20 cellular contexts compared by ENCODE assay signal in genomic region chr1:228098323-228098931, GRCh38. TPM values are rescaled to one million over a fixed set of nuclear protein-coding genes. Genes with fewer than 3 reads are reported as not detected.
DNase-seq lines count a peak whose midpoint lies in the region; ATAC-seq, FAIRE-seq and TF ChIP-seq lines count a peak whose summit lies in the region.
"Had no signal": no experiment of that assay in that cellular context is flagged by ENCODE, and none has a peak within 500 bp of the region (broad histone marks: within the 10 kb centered on the region; RNA-seq: fewer than 3 reads in every experiment).

No MANE protein-coding gene starts in this region.

- H3K9ac ChIP-seq in K562 (ENCODE audit: insufficient read depth in 1 of 2, low read depth in 2 of 2, low read length in 2 of 2) (no peak overlapping the region), neuronal stem cell (ENCODE audit: low read depth, low read length, poor library complexity) (peak overlapping the region; percentile 77)

- no peak overlapping the region for H2BK12ac ChIP-seq in neuronal stem cell (ENCODE audit: low read length)

- H3K4me3 Mint-ChIP-seq in activated CD4-positive, alpha-beta memory T cell treated with anti-CD3 and anti-CD28 coated beads for 36 hours: no peak overlapping the region
- H3K4me3 Mint-ChIP-seq in activated CD4-positive, alpha-beta memory T cell treated with anti-CD3 and anti-CD28 coated beads, Interleukin-2, amount 10 ng/mL, durations not matched to agents 7 days and 5 days: no peak overlapping the region
- H3K4me3 Mint-ChIP-seq: CD14-positive monocyte had no signal

- peak overlapping the region; percentile 80 for H3K23ac ChIP-seq in neuronal stem cell (ENCODE audit: low read depth, low read length, poor library complexity)

- H3K27me3 ChIP-seq in H7 (ENCODE audit: control insufficient read depth, insufficient read depth, low read length) (no peaks in the 10 kb centered on the region), K562 (ENCODE audit: control insufficient read depth in 2 of 2, insufficient read depth in 2 of 2, low read length in 2 of 2) (no peaks in the 10 kb centered on the region), neuronal stem cell (ENCODE audit: control insufficient read depth in 3 of 3, insufficient read depth in 3 of 3, low read depth in 1 of 3, low read length in 3 of 3) (no peaks in the 10 kb centered on the region), aorta (ENCODE audit: control insufficient read depth in 1 of 2, insufficient read depth in 2 of 2, low read length in 1 of 2) (no peaks in the 10 kb centered on the region)
- H3K27me3 ChIP-seq: brain microvascular endothelial cell had no signal

- H2BK120ac ChIP-seq in neuronal stem cell (ENCODE audit: low read depth, low read length): no peak overlapping the region

- no peak overlapping the region for H2BK15ac ChIP-seq in neuronal stem cell (ENCODE audit: low read length)

- intact Hi-C loops in activated CD4-positive, alpha-beta memory T cell treated with anti-CD3 and anti-CD28 coated beads for 36 hours (cut with micrococcal nuclease): no loop called here
- intact Hi-C loops in K562 (cut with micrococcal nuclease) (no loop called here), aorta (cut with DNase I) (no loop called here)

- H2AFZ ChIP-seq in K562 (ENCODE audit: low read depth, low read length) (no peak overlapping the region), neuronal stem cell (ENCODE audit: low read length) (no peak overlapping the region)

- no peak; the same call in 1 of the 2 replicates for TF ChIP-seq POLR2A in K562 (conservative IDR thresholded peaks at IDR 0.05)

- H3K4ac ChIP-seq in neuronal stem cell (ENCODE audit: low read length): no peak overlapping the region

- H3K4me3 ChIP-seq in H7 (ENCODE audit: insufficient read depth, low read depth, low read length) (no peak overlapping the region), K562 (no peak overlapping the region), neuronal stem cell (ENCODE audit: low read length in 2 of 2) (no peak overlapping the region), aorta (ENCODE audit: low read length in 2 of 2) (no peak overlapping the region)

- H3K4me1 ChIP-seq in K562 (replicated peaks in 1 of 2; ENCODE audit: control insufficient read depth in 2 of 2, insufficient read depth in 2 of 2, low read length in 2 of 2) (peaks cover 8 to 48% of the 10 kb centered on the region in 2 experiments), neuronal stem cell (ENCODE audit: control insufficient read depth in 2 of 2, insufficient read depth in 1 of 2, low read depth in 1 of 2, low read length in 2 of 2) (no peaks in the 10 kb centered on the region), aorta (ENCODE audit: control insufficient read depth in 1 of 2, insufficient read depth in 2 of 2, low read length in 2 of 2) (no peaks in the 10 kb centered on the region)

- CTCF ChIA-PET in activated CD4-positive, alpha-beta memory T cell treated with anti-CD3 and anti-CD28 coated beads for 36 hours (lab: Charles Lee): interaction anchor here (1.3 to 2.1 kb wide), 2 partner anchors 14 to 94 kb away, joined by 5 read pairs; no protein-coding TSS in a partner anchor
- CTCF ChIA-PET in activated CD4-positive, alpha-beta memory T cell treated with anti-CD3 and anti-CD28 coated beads, Interleukin-2, amount 10 ng/mL, durations not matched to agents 7 days and 5 days (lab: Charles Lee): interaction anchor here (0.9 to 1.5 kb wide), 4 partner anchors 14 to 99 kb away, joined by 3 to 7 read pairs (median 4); partner anchors contain the start of gene IBA57
- CTCF ChIA-PET in K562 (lab: Yijun Ruan, JAX; ENCODE audit: low intra/inter-chr PET ratio): no interaction called here

- TF ChIP-seq CTCF in K562 (IDR thresholded peaks at IDR 0.05 in 2 of 3, conservative IDR thresholded peaks at IDR 0.05 in 1 of 3; ENCODE audit: insufficient read depth in 2 of 3, low read depth in 1 of 3, low read length in 3 of 3): no peak

- H3K4me1 Mint-ChIP-seq in activated CD4-positive, alpha-beta memory T cell treated with anti-CD3 and anti-CD28 coated beads for 36 hours (ENCODE audit: low read depth): peaks cover 27% of the 10 kb centered on the region
- H3K4me1 Mint-ChIP-seq in activated CD4-positive, alpha-beta memory T cell treated with anti-CD3 and anti-CD28 coated beads, Interleukin-2, amount 10 ng/mL, durations not matched to agents 7 days and 5 days: peaks cover 27% of the 10 kb centered on the region

- peaks cover 17% of the 10 kb centered on the region for H3K36me3 ChIP-seq in H7 (replicated peaks; ENCODE audit: control insufficient read depth, insufficient read depth, low read length)
- peaks cover 77% of the 10 kb centered on the region for H3K36me3 ChIP-seq in K562 (ENCODE audit: control insufficient read depth, insufficient read depth, low read length)
- peaks cover 43 to 74% of the 10 kb centered on the region in 2 donors for H3K36me3 ChIP-seq in neuronal stem cell (replicated peaks in 1 of 2; ENCODE audit: control insufficient read depth in 2 of 2, insufficient read depth in 2 of 2, low read length in 2 of 2)
- peaks cover 0 to 13% of the 10 kb centered on the region in 2 donors for H3K36me3 ChIP-seq in aorta (ENCODE audit: control insufficient read depth in 1 of 2, insufficient read depth in 2 of 2, low read length in 1 of 2)

- H2AK5ac ChIP-seq in neuronal stem cell (ENCODE audit: low read depth, low read length): no peak overlapping the region

- ATAC-seq in K562 (no peak), GM18907 (IDR thresholded peaks at IDR 0.05; ENCODE audit: unreplicated experiment) (no peak), aorta (ENCODE audit: low FRiP score) (no peak)
- ATAC-seq: left ventricle myocardium superior had no signal

- H3K27ac ChIP-seq in K562 (ENCODE audit: extremely low read depth, low read depth, low read length) (no peak overlapping the region), neuronal stem cell (replicated peaks; ENCODE audit: low read length) (no peak overlapping the region), aorta (ENCODE audit: low read depth in 1 of 2, low read length in 2 of 2) (no peak overlapping the region)
- H3K27ac ChIP-seq: brain microvascular endothelial cell had no signal

- H3K27ac Mint-ChIP-seq in activated CD4-positive, alpha-beta memory T cell treated with anti-CD3 and anti-CD28 coated beads for 36 hours: no peak overlapping the region
- H3K27ac Mint-ChIP-seq in activated CD4-positive, alpha-beta memory T cell treated with anti-CD3 and anti-CD28 coated beads, Interleukin-2, amount 10 ng/mL, durations not matched to agents 7 days and 5 days: no peak overlapping the region

- peaks cover 75% of the 10 kb centered on the region for H3K79me2 ChIP-seq in K562 (ENCODE audit: control insufficient read depth, insufficient read depth, low read length)

- DNase-seq in activated CD4-positive, alpha-beta memory T cell treated with anti-CD3 and anti-CD28 coated beads for 36 hours: peak; percentile 5
- no peak for DNase-seq in activated CD4-positive, alpha-beta memory T cell treated with anti-CD3 and anti-CD28 coated beads, Interleukin-2, amount 10 ng/mL, durations not matched to agents 7 days and 5 days
- DNase-seq in H7 (peak; percentile 41), K562 (ENCODE audit: extremely low read depth in 1 of 4, low spot score in 3 of 4) (peak in 2 of 4 experiments; percentile 9 to 29), neuronal stem cell (ENCODE audit: low spot score) (no peak), G401 (ENCODE audit: low spot score) (no peak), aorta (no peak)
- DNase-seq: activated gamma-delta T cell treated with Interleukin-2 at 50 U/mL for 16 hours, brain microvascular endothelial cell, left ventricle myocardium superior, naive B cell, NCI-H1092 treated with DMSO at 0.1 percent for 48 hours, NCI-H2171, SIG-M5 had no signal

- H2BK5ac ChIP-seq in neuronal stem cell (ENCODE audit: low read length): no peak overlapping the region

- peaks cover 15% of the 10 kb centered on the region for H3K9me3 Mint-ChIP-seq in activated CD4-positive, alpha-beta memory T cell treated with anti-CD3 and anti-CD28 coated beads for 36 hours
- peaks cover 15% of the 10 kb centered on the region for H3K9me3 Mint-ChIP-seq in activated CD4-positive, alpha-beta memory T cell treated with anti-CD3 and anti-CD28 coated beads, Interleukin-2, amount 10 ng/mL, durations not matched to agents 7 days and 5 days

- H3K4me2 ChIP-seq in K562 (ENCODE audit: insufficient read depth, low read length): no peak overlapping the region
- no peak overlapping the region for H3K4me2 ChIP-seq in neuronal stem cell (ENCODE audit: insufficient read depth, low read length, poor library complexity, severe bottlenecking)

- in situ Hi-C loops in K562 (cut with MboI) (no loop called here), G401 (cut with HindIII; ENCODE audit: low sequenced_read_pairs) (no loop called here)

- H3K36me3 Mint-ChIP-seq in activated CD4-positive, alpha-beta memory T cell treated with anti-CD3 and anti-CD28 coated beads for 36 hours: peaks cover 43% of the 10 kb centered on the region
- H3K36me3 Mint-ChIP-seq in activated CD4-positive, alpha-beta memory T cell treated with anti-CD3 and anti-CD28 coated beads, Interleukin-2, amount 10 ng/mL, durations not matched to agents 7 days and 5 days (ENCODE audit: low read depth): peaks cover 56% of the 10 kb centered on the region

- H3K27me3 Mint-ChIP-seq in activated CD4-positive, alpha-beta memory T cell treated with anti-CD3 and anti-CD28 coated beads for 36 hours: no peaks in the 10 kb centered on the region
- H3K27me3 Mint-ChIP-seq in activated CD4-positive, alpha-beta memory T cell treated with anti-CD3 and anti-CD28 coated beads, Interleukin-2, amount 10 ng/mL, durations not matched to agents 7 days and 5 days: no peaks in the 10 kb centered on the region
- H3K27me3 Mint-ChIP-seq: IgD-negative memory B cell, naive B cell had no signal

- peaks cover 3% of the 10 kb centered on the region for H3K9me1 ChIP-seq in K562 (ENCODE audit: control insufficient read depth, insufficient read depth, low read length)

- H3K14ac ChIP-seq in neuronal stem cell (ENCODE audit: low read length): no peak overlapping the region

- POLR2A ChIA-PET in activated CD4-positive, alpha-beta memory T cell treated with anti-CD3 and anti-CD28 coated beads for 36 hours (lab: Charles Lee): no interaction called here
- POLR2A ChIA-PET in activated CD4-positive, alpha-beta memory T cell treated with anti-CD3 and anti-CD28 coated beads, Interleukin-2, amount 10 ng/mL, durations not matched to agents 7 days and 5 days (lab: Charles Lee): interaction anchor here (0.8 to 3.0 kb wide), 6 partner anchors 9 to 340 kb away, joined by 3 to 28 read pairs (median 4); partner anchors contain the start of genes ARF1 and MRPL55
- POLR2A ChIA-PET in K562 (lab: Yijun Ruan, JAX): interaction anchor here (0.6 to 6.0 kb wide), 12 partner anchors 8 to 366 kb away, joined by 3 to 92 read pairs (median 3); partner anchors contain the start of genes ARF1 and MRPL55

- no peak for TF ChIP-seq RAD21 in K562 (CRISPR knock-in tag; conservative IDR thresholded peaks at IDR 0.05 in 1 of 2, IDR thresholded peaks at IDR 0.05 in 1 of 2)

- peaks cover 40% of the 10 kb centered on the region for H3K79me1 ChIP-seq in neuronal stem cell (ENCODE audit: low read depth, low read length)

- WGBS in K562 (ENCODE audit: insufficient coverage, low coverage, missing lambda C conversion rate): 91% methylated on average over 27 of the region's 28 CpGs
- WGBS in neuronal stem cell (ENCODE audit: extremely low coverage in 2 of 2, insufficient read length in 2 of 2, insufficient replicate concordance in 1 of 2), 2 donors: no CpG with 5 or more reads among the region's 28 CpGs
- WGBS in aorta, 2 donors: 83 to 86% methylated on average over 28 of the region's 28 CpGs

- H4K8ac ChIP-seq in neuronal stem cell (ENCODE audit: low read depth, low read length): peak overlapping the region; percentile 92

- H3K9me3 ChIP-seq in K562 (replicated peaks; ENCODE audit: control insufficient read depth, insufficient read depth, low read depth, low read length) (peaks cover 4% of the 10 kb centered on the region), neuronal stem cell (replicated peaks in 1 of 2; ENCODE audit: control insufficient read depth in 2 of 2, insufficient read depth in 1 of 2, low read depth in 1 of 2, low read length in 2 of 2) (peaks cover 12 to 23% of the 10 kb centered on the region in 2 donors), aorta (ENCODE audit: control insufficient read depth, low read length) (peaks cover 2% of the 10 kb centered on the region)

- no peak for TF ChIP-seq EP300 in K562 (IDR thresholded peaks at IDR 0.05; ENCODE audit: low read length)

- H3K18ac ChIP-seq in neuronal stem cell (ENCODE audit: low read length): no peak overlapping the region

- H4K20me1 ChIP-seq in K562 (replicated peaks; ENCODE audit: control insufficient read depth, insufficient read depth, low read length): peaks cover 59% of the 10 kb centered on the region

- TSS peak; percentile 69 for BruUV-seq in K562 (replicated peaks; lab: Mats Ljungman, UMichigan)

- FAIRE-seq in K562 (lab: Jason Lieb, UNC): no peak
- FAIRE-seq: A204.1, G401.6, GM18507 had no signal

- no peak overlapping the region for H4K91ac ChIP-seq in neuronal stem cell (ENCODE audit: low read depth, low read length, poor library complexity)

RNA-seq across cellular contexts. Expression of gene C1orf35, which starts 4.7 kb away (rescaled TPM):
- total RNA-seq in activated CD4-positive, alpha-beta memory T cell treated with anti-CD3 and anti-CD28 coated beads for 36 hours: 10 to 100 TPM; 21.9 to 22.1 TPM
- 10 to 100 TPM; 17.8 to 18.9 TPM for total RNA-seq in activated CD4-positive, alpha-beta memory T cell treated with anti-CD3 and anti-CD28 coated beads, Interleukin-2, amount 10 ng/mL, durations not matched to agents 7 days and 5 days
- total RNA-seq in H7 (2014; rRNA removed; shearing (Covaris generic)): 38.9 and 45.7 TPM in 2 replicates
- total RNA-seq in K562 (2011; cell fraction: chromatin; rRNA removed; ENCODE audit: low replicate concordance): 16.4 and 31.0 TPM in 2 replicates
- 27.0 and 28.6 TPM in 2 replicates for total RNA-seq in K562 (2011; cell fraction: nucleolus; rRNA removed)
- total RNA-seq in K562 (2011; cell fraction: nucleoplasm; rRNA removed): 20.4 and 20.5 TPM in 2 replicates
- 42.2 and 50.8 TPM in 2 replicates for total RNA-seq in K562 (2014; rRNA removed)
- 4.9 and 8.3 TPM in 2 replicates for total RNA-seq in K562 (2014; rRNA removed; fragmentation: Illumina TruSeq; extraction: Trizol)
- 18.9 and 23.2 TPM in 2 replicates for total RNA-seq in K562 (2015; rRNA removed; fragmentation: Illumina TruSeq; extraction: Trizol)
- 38.2 and 41.8 TPM in 2 replicates for total RNA-seq in K562 (2021)
- polyA plus RNA-seq in K562 (2011; rRNA removed): 10.8 and 15.6 TPM in 2 replicates
- 12.7 and 22.3 TPM in 2 replicates for polyA plus RNA-seq in K562 (2011; cell fraction: cytosol; rRNA removed)
- 44.7 and 65.7 TPM in 2 replicates for polyA plus RNA-seq in K562 (2011; cell fraction: nucleus; rRNA removed)
- 28.9 and 30.6 TPM in 2 replicates for polyA plus RNA-seq in K562 (2012)
- 12.5 and 20.9 TPM in 2 replicates for polyA plus RNA-seq in K562 (2014; fragmentation: Illumina TruSeq; extraction: Trizol)
- 1 to 10 TPM; 3.2 to 3.8 TPM for polyA plus RNA-seq in K562 (2014; fragmentation: Nextera tagmentation; extraction: Ambion mirVana)
- polyA plus RNA-seq in K562 (2014; rRNA removed): 34.3 and 48.7 TPM in 2 replicates
- polyA minus RNA-seq in K562 (2011; rRNA and poly(A)+ RNA removed): 1.9 and 2.0 TPM in 2 replicates
- 2.3 and 5.9 TPM in 2 replicates for polyA minus RNA-seq in K562 (2011; cell fraction: cytosol; rRNA and poly(A)+ RNA removed)
- polyA minus RNA-seq in K562 (2011; cell fraction: nucleus; rRNA and poly(A)+ RNA removed): 6.9 and 8.2 TPM in 2 replicates
- 28.9 TPM for polyA plus RNA-seq in neuronal stem cell (2013, experiment 1 of 2)
- polyA plus RNA-seq in neuronal stem cell (2013, experiment 2 of 2): 28.4 TPM
- 29.7 and 36.9 TPM in 2 replicates for total RNA-seq in G401 (2014; rRNA removed; shearing (Covaris generic))
- total RNA-seq in aorta: 10 to 100 TPM in 1 of 2 donors, 1 to 10 TPM in 1; 7.9 to 11.4 TPM
- polyA plus RNA-seq in aorta: 10 to 100 TPM in 1 of 2 donors, 1 to 10 TPM in 1; 3.6 to 36.2 TPM

RNA-seq across cellular contexts. Expression of gene MRPL55, which starts 10.7 kb away (rescaled TPM):
- total RNA-seq in activated CD4-positive, alpha-beta memory T cell treated with anti-CD3 and anti-CD28 coated beads for 36 hours: 10 to 100 TPM; 51.1 to 52.7 TPM
- total RNA-seq in activated CD4-positive, alpha-beta memory T cell treated with anti-CD3 and anti-CD28 coated beads, Interleukin-2, amount 10 ng/mL, durations not matched to agents 7 days and 5 days: 10 to 100 TPM; 43.1 to 43.9 TPM
- 109 and 172 TPM in 2 replicates for total RNA-seq in H7 (2014; rRNA removed; shearing (Covaris generic))
- 49.1 and 124 TPM in 2 replicates for total RNA-seq in K562 (2011; cell fraction: chromatin; rRNA removed; ENCODE audit: low replicate concordance)
- total RNA-seq in K562 (2011; cell fraction: nucleolus; rRNA removed): 125 and 127 TPM in 2 replicates
- 91.0 and 99.2 TPM in 2 replicates for total RNA-seq in K562 (2011; cell fraction: nucleoplasm; rRNA removed)
- total RNA-seq in K562 (2014; rRNA removed) (228 and 230 TPM in 2 replicates), K562 (2014; rRNA removed; fragmentation: Illumina TruSeq; extraction: Trizol) (26.7 and 47.2 TPM in 2 replicates), K562 (2015; rRNA removed; fragmentation: Illumina TruSeq; extraction: Trizol) (83.8 and 90.1 TPM in 2 replicates), K562 (2021) (112 and 120 TPM in 2 replicates), aorta (10 to 100 TPM; 27.4 to 35.4 TPM)
- polyA plus RNA-seq in K562 (2011; rRNA removed) (65.9 and 115 TPM in 2 replicates), K562 (2014; fragmentation: Illumina TruSeq; extraction: Trizol) (81.0 and 93.0 TPM in 2 replicates), K562 (2014; fragmentation: Nextera tagmentation; extraction: Ambion mirVana) (10 to 100 TPM; 34.9 to 77.0 TPM), K562 (2014; rRNA removed) (154 and 166 TPM in 2 replicates), aorta (100 to 1,000 TPM in 1 of 2 donors, 10 to 100 TPM in 1; 41.8 to 152 TPM)
- 142 and 334 TPM in 2 replicates for polyA plus RNA-seq in K562 (2011; cell fraction: cytosol; rRNA removed)
- 277 and 406 TPM in 2 replicates for polyA plus RNA-seq in K562 (2011; cell fraction: nucleus; rRNA removed)
- 90.3 and 111 TPM in 2 replicates for polyA plus RNA-seq in K562 (2012)
- 25.6 and 46.0 TPM in 2 replicates for polyA minus RNA-seq in K562 (2011; rRNA and poly(A)+ RNA removed)
- polyA minus RNA-seq in K562 (2011; cell fraction: cytosol; rRNA and poly(A)+ RNA removed): 61.9 and 66.6 TPM in 2 replicates
- polyA minus RNA-seq in K562 (2011; cell fraction: nucleus; rRNA and poly(A)+ RNA removed): 48.2 and 76.1 TPM in 2 replicates
- polyA plus RNA-seq in neuronal stem cell (2013, experiment 1 of 2): 69.3 TPM
- polyA plus RNA-seq in neuronal stem cell (2013, experiment 2 of 2): 63.2 TPM
- total RNA-seq in G401 (2014; rRNA removed; shearing (Covaris generic)): 93.7 and 103 TPM in 2 replicates

RNA-seq across cellular contexts. Expression of gene ARF1, which starts 15.9 kb away (rescaled TPM):
- total RNA-seq in activated CD4-positive, alpha-beta memory T cell treated with anti-CD3 and anti-CD28 coated beads for 36 hours: 100 to 1,000 TPM; 346 to 355 TPM
- total RNA-seq in activated CD4-positive, alpha-beta memory T cell treated with anti-CD3 and anti-CD28 coated beads, Interleukin-2, amount 10 ng/mL, durations not matched to agents 7 days and 5 days: 100 to 1,000 TPM; 368 to 376 TPM
- total RNA-seq in H7 (2014; rRNA removed; shearing (Covaris generic)): 292 and 326 TPM in 2 replicates
- total RNA-seq in K562 (2011; cell fraction: chromatin; rRNA removed; ENCODE audit: low replicate concordance): 99.7 and 210 TPM in 2 replicates
- 245 and 251 TPM in 2 replicates for total RNA-seq in K562 (2011; cell fraction: nucleolus; rRNA removed)
- 187 and 199 TPM in 2 replicates for total RNA-seq in K562 (2011; cell fraction: nucleoplasm; rRNA removed)
- 325 and 442 TPM in 2 replicates for total RNA-seq in K562 (2014; rRNA removed)
- 120 and 140 TPM in 2 replicates for total RNA-seq in K562 (2014; rRNA removed; fragmentation: Illumina TruSeq; extraction: Trizol)
- total RNA-seq in K562 (2015; rRNA removed; fragmentation: Illumina TruSeq; extraction: Trizol): 192 and 198 TPM in 2 replicates
- total RNA-seq in K562 (2021): 472 and 483 TPM in 2 replicates
- polyA plus RNA-seq in K562 (2011; rRNA removed): 351 and 621 TPM in 2 replicates
- polyA plus RNA-seq in K562 (2011; cell fraction: cytosol; rRNA removed): 776 and 1,036 TPM in 2 replicates
- polyA plus RNA-seq in K562 (2011; cell fraction: nucleus; rRNA removed): 257 and 274 TPM in 2 replicates
- polyA plus RNA-seq in K562 (2012): 485 and 750 TPM in 2 replicates
- 593 and 811 TPM in 2 replicates for polyA plus RNA-seq in K562 (2014; fragmentation: Illumina TruSeq; extraction: Trizol)
- 100 to 1,000 TPM in 1 of 2 experiments, 10 to 100 TPM in 1; 69.8 to 232 TPM for polyA plus RNA-seq in K562 (2014; fragmentation: Nextera tagmentation; extraction: Ambion mirVana)
- 435 and 476 TPM in 2 replicates for polyA plus RNA-seq in K562 (2014; rRNA removed)
- 408 and 480 TPM in 2 replicates for polyA minus RNA-seq in K562 (2011; rRNA and poly(A)+ RNA removed)
- polyA minus RNA-seq in K562 (2011; cell fraction: cytosol; rRNA and poly(A)+ RNA removed): 429 and 660 TPM in 2 replicates
- 68.0 and 128 TPM in 2 replicates for polyA minus RNA-seq in K562 (2011; cell fraction: nucleus; rRNA and poly(A)+ RNA removed)
- polyA plus RNA-seq in neuronal stem cell (2013, experiment 1 of 2): 267 TPM
- polyA plus RNA-seq in neuronal stem cell (2013, experiment 2 of 2): 266 TPM
- total RNA-seq in G401 (2014; rRNA removed; shearing (Covaris generic)): 298 and 328 TPM in 2 replicates
- total RNA-seq in aorta: 100 to 1,000 TPM; 291 to 356 TPM
- polyA plus RNA-seq in aorta: 100 to 1,000 TPM; 232 to 349 TPM

RNA-seq across cellular contexts. Expression of gene GUK1, which starts 41.7 kb away (rescaled TPM):
- 100 to 1,000 TPM; 229 to 239 TPM for total RNA-seq in activated CD4-positive, alpha-beta memory T cell treated with anti-CD3 and anti-CD28 coated beads for 36 hours
- total RNA-seq in activated CD4-positive, alpha-beta memory T cell treated with anti-CD3 and anti-CD28 coated beads, Interleukin-2, amount 10 ng/mL, durations not matched to agents 7 days and 5 days: 100 to 1,000 TPM; 280 to 284 TPM
- total RNA-seq in H7 (2014; rRNA removed; shearing (Covaris generic)): 216 and 224 TPM in 2 replicates
- 206 and 587 TPM in 2 replicates for total RNA-seq in K562 (2011; cell fraction: chromatin; rRNA removed; ENCODE audit: low replicate concordance)
- total RNA-seq in K562 (2011; cell fraction: nucleolus; rRNA removed): 479 and 565 TPM in 2 replicates
- 351 and 369 TPM in 2 replicates for total RNA-seq in K562 (2011; cell fraction: nucleoplasm; rRNA removed)
- 331 and 360 TPM in 2 replicates for total RNA-seq in K562 (2014; rRNA removed)
- total RNA-seq in K562 (2014; rRNA removed; fragmentation: Illumina TruSeq; extraction: Trizol): 31.6 and 42.7 TPM in 2 replicates
- 129 and 132 TPM in 2 replicates for total RNA-seq in K562 (2015; rRNA removed; fragmentation: Illumina TruSeq; extraction: Trizol)
- total RNA-seq in K562 (2021): 228 and 233 TPM in 2 replicates
- 192 and 244 TPM in 2 replicates for polyA plus RNA-seq in K562 (2011; rRNA removed)
- polyA plus RNA-seq in K562 (2011; cell fraction: cytosol; rRNA removed): 357 and 647 TPM in 2 replicates
- polyA plus RNA-seq in K562 (2011; cell fraction: nucleus; rRNA removed): 690 and 902 TPM in 2 replicates
- 198 and 243 TPM in 2 replicates for polyA plus RNA-seq in K562 (2012)
- 44.3 and 143 TPM in 2 replicates for polyA plus RNA-seq in K562 (2014; fragmentation: Illumina TruSeq; extraction: Trizol)
- polyA plus RNA-seq in K562 (2014; fragmentation: Nextera tagmentation; extraction: Ambion mirVana): 10 to 100 TPM in 1 of 2 experiments, 1 to 10 TPM in 1; 7.0 to 18.1 TPM
- polyA plus RNA-seq in K562 (2014; rRNA removed): 285 and 338 TPM in 2 replicates
- 38.4 and 72.5 TPM in 2 replicates for polyA minus RNA-seq in K562 (2011; rRNA and poly(A)+ RNA removed)
- polyA minus RNA-seq in K562 (2011; cell fraction: cytosol; rRNA and poly(A)+ RNA removed): 79.7 and 95.8 TPM in 2 replicates
- polyA minus RNA-seq in K562 (2011; cell fraction: nucleus; rRNA and poly(A)+ RNA removed): 159 and 171 TPM in 2 replicates
- 106 TPM for polyA plus RNA-seq in neuronal stem cell (2013, experiment 1 of 2)
- 98.6 TPM for polyA plus RNA-seq in neuronal stem cell (2013, experiment 2 of 2)
- total RNA-seq in G401 (2014; rRNA removed; shearing (Covaris generic)): 172 and 313 TPM in 2 replicates
- total RNA-seq in aorta: 100 to 1,000 TPM; 247 to 248 TPM
- polyA plus RNA-seq in aorta: 100 to 1,000 TPM; 660 to 973 TPM

RNA-seq across cellular contexts. Expression of gene GJC2, which starts 51.3 kb away (rescaled TPM):
- total RNA-seq in activated CD4-positive, alpha-beta memory T cell treated with anti-CD3 and anti-CD28 coated beads for 36 hours: under 1 TPM; 0.41 to 0.57 TPM
- under 1 TPM; 0.38 to 0.55 TPM for total RNA-seq in activated CD4-positive, alpha-beta memory T cell treated with anti-CD3 and anti-CD28 coated beads, Interleukin-2, amount 10 ng/mL, durations not matched to agents 7 days and 5 days
- total RNA-seq in H7 (2014; rRNA removed; shearing (Covaris generic)): 1.7 TPM in 2 replicates
- 0.53 and 1.4 TPM in 2 replicates for total RNA-seq in K562 (2011; cell fraction: chromatin; rRNA removed; ENCODE audit: low replicate concordance)
- total RNA-seq in K562 (2011; cell fraction: nucleolus; rRNA removed): 1.2 and 2.2 TPM in 2 replicates
- 0.59 and 0.69 TPM in 2 replicates for total RNA-seq in K562 (2011; cell fraction: nucleoplasm; rRNA removed)
- total RNA-seq in K562 (2014; rRNA removed) (0.32 and 0.86 TPM in 2 replicates), K562 (2014; rRNA removed; fragmentation: Illumina TruSeq; extraction: Trizol) (0.11 and 0.16 TPM in 2 replicates), K562 (2015; rRNA removed; fragmentation: Illumina TruSeq; extraction: Trizol) (0.11 and 0.22 TPM in 2 replicates), K562 (2021) (0.62 and 0.69 TPM in 2 replicates), aorta (1 to 10 TPM; 4.3 to 4.5 TPM)
- polyA plus RNA-seq in K562 (2011; rRNA removed) (0.08 and 0.20 TPM in 2 replicates), K562 (2014; fragmentation: Illumina TruSeq; extraction: Trizol) (0.06 and 0.12 TPM in 2 replicates), K562 (2014; fragmentation: Nextera tagmentation; extraction: Ambion mirVana) (not detected), K562 (2014; rRNA removed) (0.03 and 0.36 TPM in 2 replicates), aorta (under 1 TPM; 0.50 to 0.87 TPM)
- 0.10 and 0.61 TPM in 2 replicates for polyA plus RNA-seq in K562 (2011; cell fraction: cytosol; rRNA removed)
- polyA plus RNA-seq in K562 (2011; cell fraction: nucleus; rRNA removed): 0.29 and 1.1 TPM in 2 replicates
- polyA plus RNA-seq in K562 (2012): 0.39 and 0.47 TPM in 2 replicates
- 0.09 and 0.18 TPM in 2 replicates for polyA minus RNA-seq in K562 (2011; rRNA and poly(A)+ RNA removed)
- 0.57 TPM in 1 of 2 replicates, not detected in the other for polyA minus RNA-seq in K562 (2011; cell fraction: cytosol; rRNA and poly(A)+ RNA removed)
- 0.40 and 0.44 TPM in 2 replicates for polyA minus RNA-seq in K562 (2011; cell fraction: nucleus; rRNA and poly(A)+ RNA removed)
- polyA plus RNA-seq in neuronal stem cell (2013, experiment 1 of 2): 0.24 TPM
- 0.17 TPM for polyA plus RNA-seq in neuronal stem cell (2013, experiment 2 of 2)
- 0.74 and 1.2 TPM in 2 replicates for total RNA-seq in G401 (2014; rRNA removed; shearing (Covaris generic))
- polyA plus RNA-seq: CD14-positive monocyte, IgD-negative memory B cell had no signal

Comparison
In these comparisons a context has a peak if more than half of its experiments do, and no peak if none do; other contexts are left out.
1. DNase-seq: peak in activated CD4-positive, alpha-beta memory T cell treated with anti-CD3 and anti-CD28 coated beads for 36 hours (single experiment) and H7 (single experiment); none in activated CD4-positive, alpha-beta memory T cell treated with anti-CD3 and anti-CD28 coated beads, Interleukin-2, amount 10 ng/mL, durations not matched to agents 7 days and 5 days (single experiment), neuronal stem cell (single experiment), G401 (single experiment) and aorta (0 of 2).